In genomic region chr3:172666873-172667694, GRCh38 we compare ENCODE assay signal across 1 cellular context.
TF ChIP-seq lines count a peak whose summit lies in the region.

No MANE protein-coding gene starts in this region.

TF ChIP-seq in K562, 482 proteins besides CTCF, POLR2A, EP300 and RAD21 (continued from another document):
- TF ChIP-seq DEAF1 (CRISPR knock-in tag; IDR thresholded peaks at IDR 0.05) = peak; percentile 76
- TF ChIP-seq NFYB (IDR thresholded peaks at IDR 0.05; ENCODE audit: extremely low read depth, insufficient read length) = no peak
- no peak for TF ChIP-seq ZNF347 (CRISPR knock-in tag; IDR thresholded peaks at IDR 0.05; ENCODE audit: low read depth)
- 0 out of 3 replicates have a peak, but pooled peaks of 1 of the 2 experiments have one; percentile 48 for TF ChIP-seq CBX3 (IDR thresholded peaks at IDR 0.05; ENCODE audit: borderline replicate concordance in 1 of 2, low read length in 2 of 2)
- TF ChIP-seq JUN (IDR thresholded peaks at IDR 0.05; ENCODE audit: borderline replicate concordance, low read depth, low read length) = 0 out of 2 replicates have a peak, but pooled peaks have one; percentile 16
- TF ChIP-seq JUN (CRISPR knock-in tag; IDR thresholded peaks at IDR 0.05; ENCODE audit: borderline replicate concordance) = no peak
- TF ChIP-seq CBX5 (IDR thresholded peaks at IDR 0.05; ENCODE audit: borderline replicate concordance, low read depth) = peak; percentile 70; the same call in 1 of the 2 replicates
- no peak for TF ChIP-seq ZFPM2 (CRISPR knock-in tag; IDR thresholded peaks at IDR 0.05)
- 0 out of 2 replicates have a peak, but pooled peaks have one; percentile 23 for TF ChIP-seq JUND (IDR thresholded peaks at IDR 0.05; ENCODE audit: borderline replicate concordance, low read depth, low read length)
- TF ChIP-seq JUND (tag; IDR thresholded peaks at IDR 0.05; ENCODE audit: borderline replicate concordance, low read depth, low read length) = no peak
- no peak for TF ChIP-seq MAFG (tag; conservative IDR thresholded peaks at IDR 0.05)
- TF ChIP-seq OTX1 (CRISPR knock-in tag; IDR thresholded peaks at IDR 0.05) = no peak
